30 cellular contexts compared by ENCODE assay signal in genomic region chr7:138937484-138937883, GRCh38.
"Had no signal": no experiment of that assay in that cellular context is flagged by ENCODE, and none has a peak within 500 bp of the region (broad histone marks: within the 10 kb centered on the region; RNA-seq: fewer than 3 reads in every experiment).

No MANE protein-coding gene starts in this region.

- H3K4me3 ChIP-seq: ascending aorta, esophagus muscularis mucosa, gastroesophageal sphincter, heart left ventricle had no signal

- H3K27ac ChIP-seq: ascending aorta, brain microvascular endothelial cell, esophagus muscularis mucosa, foreskin keratinocyte, gastroesophageal sphincter, heart left ventricle, WERI-Rb-1 had no signal

- ATAC-seq: activated CD4-positive, CD25-positive, alpha-beta regulatory T cell treated with anti-CD3 and anti-CD28 coated beads, Interleukin-2, amount 50 U/mL, for 24 hours; activated CD8-positive, alpha-beta T cell treated with anti-CD3 and anti-CD28 coated beads for 36 hours; activated naive CD4-positive, alpha-beta T cell treated with anti-CD3 and anti-CD28 coated beads, Interleukin-2, amount 50 U/mL, for 72 hours; activated T-cell treated with anti-CD3 and anti-CD28 coated beads, Interleukin-2, amount 50 U/mL, for 72 hours; foreskin keratinocyte; gastroesophageal sphincter; heart left ventricle; T-helper 17 cell had no signal

- H3K27ac Mint-ChIP-seq: activated B cell treated with CpG ODN at 0.5 μM for 24 hours; activated CD8-positive, alpha-beta T cell treated with anti-CD3 and anti-CD28 coated beads for 36 hours; activated naive CD4-positive, alpha-beta T cell treated with anti-CD3 and anti-CD28 coated beads, Interleukin-2, amount 10 ng/mL, durations not matched to agents 7 days and 5 days; activated naive CD4-positive, alpha-beta T cell treated with anti-CD3 and anti-CD28 coated beads, Interleukin-2, amount 50 U/mL, for 72 hours; activated naive CD8-positive, alpha-beta T cell treated with anti-CD3 and anti-CD28 coated beads, Interleukin-2, amount 10 ng/mL, durations not matched to agents 7 days and 5 days; activated T-cell treated with anti-CD3 and anti-CD28 coated beads, Interleukin-2, amount 50 U/mL, for 24 hours; activated T-cell treated with anti-CD3 and anti-CD28 coated beads, Interleukin-2, amount 50 U/mL, for 72 hours; T-helper 17 cell; T-helper 2 cell treated with Interferon-gamma antibody and Interleukin-4, amounts not matched to agents 5 μg/mL and 100 μg/mL, for 36 hours had no signal

- H3K27me3 ChIP-seq: ascending aorta, brain microvascular endothelial cell, esophagus muscularis mucosa, foreskin keratinocyte, gastroesophageal sphincter, heart left ventricle had no signal

- H3K4me3 Mint-ChIP-seq: activated B cell treated with CpG ODN at 0.5 μM for 24 hours; activated CD8-positive, alpha-beta T cell treated with anti-CD3 and anti-CD28 coated beads for 36 hours; activated naive CD4-positive, alpha-beta T cell treated with anti-CD3 and anti-CD28 coated beads, Interleukin-2, amount 10 ng/mL, durations not matched to agents 7 days and 5 days; activated naive CD8-positive, alpha-beta T cell treated with anti-CD3 and anti-CD28 coated beads, Interleukin-2, amount 10 ng/mL, durations not matched to agents 7 days and 5 days; activated T-cell treated with anti-CD3 and anti-CD28 coated beads, Interleukin-2, amount 50 U/mL, for 24 hours; activated T-cell treated with anti-CD3 and anti-CD28 coated beads, Interleukin-2, amount 50 U/mL, for 72 hours; central memory CD8-positive, alpha-beta T cell; T-helper 17 cell; T-helper 2 cell treated with Interferon-gamma antibody and Interleukin-4, amounts not matched to agents 5 μg/mL and 100 μg/mL, for 36 hours had no signal

- H3K4me1 ChIP-seq: ascending aorta had no signal

- H3K9me3 ChIP-seq: ascending aorta, esophagus muscularis mucosa, gastroesophageal sphincter, heart left ventricle had no signal

- DNase-seq: activated B cell treated with CpG ODN at 0.5 μM for 24 hours; activated CD4-positive, alpha-beta T cell treated with anti-CD3 and anti-CD28 coated beads for 48 hours; activated CD4-positive, alpha-beta T cell treated with anti-CD3 and anti-CD28 coated beads, Interleukin-2, amount 50 U/mL, for 1 hour; activated CD4-positive, alpha-beta T cell treated with anti-CD3 and anti-CD28 coated beads, Interleukin-2, amount 50 U/mL, for 48 hours; activated CD8-positive, alpha-beta memory T cell treated with anti-CD3 and anti-CD28 coated beads for 24 hours; activated CD8-positive, alpha-beta memory T cell treated with anti-CD3 and anti-CD28 coated beads, Interleukin-2, amount 50 U/mL, for 4 hours; activated CD8-positive, alpha-beta T cell treated with anti-CD3 and anti-CD28 coated beads for 36 hours; activated gamma-delta T cell; activated naive CD4-positive, alpha-beta T cell; activated naive CD4-positive, alpha-beta T cell treated with anti-CD3 and anti-CD28 coated beads, Interleukin-2, amount 10 ng/mL, durations not matched to agents 7 days and 5 days; activated naive CD8-positive, alpha-beta T cell treated with anti-CD3 and anti-CD28 coated beads, Interleukin-2, amount 10 ng/mL, durations not matched to agents 7 days and 5 days; activated T-cell treated with anti-CD3 and anti-CD28 coated beads for 4 hours; activated T-cell treated with anti-CD3 and anti-CD28 coated beads, Interleukin-2, amount 50 U/mL, for 24 hours; activated T-cell treated with anti-CD3 and anti-CD28 coated beads, Interleukin-2, amount 50 U/mL, for 72 hours; brain microvascular endothelial cell; cortex of kidney; effector CD8-positive, alpha-beta T cell; foreskin keratinocyte; heart left ventricle; T-helper 1 cell; T-helper 17 cell; T1000; WERI-Rb-1 had no signal

- H3K27me3 Mint-ChIP-seq: activated CD8-positive, alpha-beta T cell treated with anti-CD3 and anti-CD28 coated beads for 36 hours; activated T-cell treated with anti-CD3 and anti-CD28 coated beads, Interleukin-2, amount 50 U/mL, for 24 hours had no signal

- H3K4me1 Mint-ChIP-seq: activated B cell treated with CpG ODN at 0.5 μM for 24 hours; activated naive CD4-positive, alpha-beta T cell treated with anti-CD3 and anti-CD28 coated beads, Interleukin-2, amount 10 ng/mL, durations not matched to agents 7 days and 5 days; central memory CD8-positive, alpha-beta T cell had no signal

- H3K36me3 ChIP-seq: ascending aorta, brain microvascular endothelial cell, esophagus muscularis mucosa, gastroesophageal sphincter, heart left ventricle, WERI-Rb-1 had no signal

- H3K36me3 Mint-ChIP-seq: activated naive CD4-positive, alpha-beta T cell treated with anti-CD3 and anti-CD28 coated beads, Interleukin-2, amount 10 ng/mL, durations not matched to agents 7 days and 5 days; activated naive CD4-positive, alpha-beta T cell treated with anti-CD3 and anti-CD28 coated beads, Interleukin-2, amount 50 U/mL, for 72 hours; activated naive CD8-positive, alpha-beta T cell treated with anti-CD3 and anti-CD28 coated beads, Interleukin-2, amount 10 ng/mL, durations not matched to agents 7 days and 5 days had no signal

- H3K9me3 Mint-ChIP-seq: activated B cell treated with CpG ODN at 0.5 μM for 24 hours; activated CD8-positive, alpha-beta T cell treated with anti-CD3 and anti-CD28 coated beads for 36 hours; activated naive CD4-positive, alpha-beta T cell treated with anti-CD3 and anti-CD28 coated beads, Interleukin-2, amount 10 ng/mL, durations not matched to agents 7 days and 5 days; activated naive CD4-positive, alpha-beta T cell treated with anti-CD3 and anti-CD28 coated beads, Interleukin-2, amount 50 U/mL, for 72 hours; activated naive CD8-positive, alpha-beta T cell treated with anti-CD3 and anti-CD28 coated beads, Interleukin-2, amount 10 ng/mL, durations not matched to agents 7 days and 5 days; activated T-cell treated with anti-CD3 and anti-CD28 coated beads, Interleukin-2, amount 50 U/mL, for 24 hours; activated T-cell treated with anti-CD3 and anti-CD28 coated beads, Interleukin-2, amount 50 U/mL, for 72 hours; central memory CD8-positive, alpha-beta T cell; T-helper 2 cell treated with Interferon-gamma antibody and Interleukin-4, amounts not matched to agents 5 μg/mL and 100 μg/mL, for 36 hours had no signal
